In the genomic region with DNA sequence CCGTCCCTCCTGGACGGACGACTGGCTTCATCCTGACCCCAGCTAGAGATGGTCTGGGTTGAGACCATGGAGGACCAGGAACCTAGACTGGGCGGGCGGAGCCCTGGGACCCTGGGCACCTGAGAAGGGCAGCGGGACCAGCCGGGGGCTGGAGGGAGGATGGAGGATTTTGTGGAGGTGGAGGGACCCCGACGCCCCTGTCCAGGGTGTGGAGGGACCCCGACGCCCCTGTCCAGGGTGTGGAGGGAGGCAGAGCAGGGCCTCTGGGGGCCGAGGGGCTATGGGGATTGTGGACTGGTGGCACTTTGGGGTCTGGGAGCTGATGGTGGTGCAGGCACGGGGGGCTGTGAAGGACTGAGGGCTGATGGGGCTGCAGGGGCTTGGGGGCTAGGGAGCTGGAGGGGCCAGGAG, we compare ENCODE assay signal across 26 cellular contexts. TPM values are rescaled to one million over a fixed set of nuclear protein-coding genes. Genes with fewer than 3 reads are reported as not detected.
DNase-seq lines count a peak whose midpoint lies in the region; ATAC-seq and TF ChIP-seq lines count a peak whose summit lies in the region.
"Had no signal": no experiment of that assay in that cellular context is flagged by ENCODE, and none has a peak within 500 bp of the region (broad histone marks: within the 10 kb centered on the region; RNA-seq: fewer than 3 reads in every experiment).

No MANE protein-coding gene starts in this region.

- intact Hi-C loops in right cardiac atrium (cut with DNase I): no loop called here
- intact Hi-C loops in heart left ventricle (cut with DNase I): no loop called here
- intact Hi-C loops in left lung (cut with DNase I): no loop called here

- TF ChIP-seq CTCF in heart left ventricle (IDR thresholded peaks at IDR 0.05) (no peak), left lung (IDR thresholded peaks at IDR 0.05) (no peak)

- H3K27me3 ChIP-seq in right cardiac atrium (ENCODE audit: control insufficient read depth, insufficient read depth) (no peaks in the 10 kb centered on the region), heart left ventricle (peaks cover 0 to 13% (median 0%) of the 10 kb centered on the region in 9 donors), left lung (peaks cover 3 to 36% of the 10 kb centered on the region in 2 donors), thymus (ENCODE audit: control insufficient read depth, insufficient read depth) (no peaks in the 10 kb centered on the region)
- H3K27me3 ChIP-seq: ascending aorta, cardiac muscle cell, Peyer's patch, upper lobe of left lung had no signal

- no peak overlapping the region for H3K4me3 ChIP-seq in right cardiac atrium (ENCODE audit: low read length)
- no peak overlapping the region for H3K4me3 ChIP-seq in heart left ventricle
- H3K4me3 ChIP-seq in left lung: no peak overlapping the region
- H3K4me3 ChIP-seq in thymus (ENCODE audit: low read length): peak overlapping the region; percentile 11
- H3K4me3 ChIP-seq: ascending aorta, cardiac muscle cell, Peyer's patch, upper lobe of left lung had no signal

- no peaks in the 10 kb centered on the region for H3K36me3 ChIP-seq in heart left ventricle
- H3K36me3 ChIP-seq in KOPT-K1 (ENCODE audit: insufficient read depth, low read length): 0 out of 2 replicates have a peak, but pooled peaks cover 5% of the 10 kb centered on the region
- no peaks in the 10 kb centered on the region for H3K36me3 ChIP-seq in left lung
- H3K36me3 ChIP-seq in thymus (ENCODE audit: control insufficient read depth, insufficient read depth): peaks cover 3% of the 10 kb centered on the region
- H3K36me3 ChIP-seq: ascending aorta, cardiac muscle cell, Peyer's patch had no signal

- ATAC-seq in right cardiac atrium: no peak
- ATAC-seq in heart left ventricle: no peak
- no peak for ATAC-seq in left lung
- no peak for ATAC-seq in GM18519 (IDR thresholded peaks at IDR 0.05; ENCODE audit: low FRiP score, unreplicated experiment)
- no peak for ATAC-seq in HG03439 (IDR thresholded peaks at IDR 0.05; ENCODE audit: unreplicated experiment)

- no peaks in the 10 kb centered on the region for H3K9me3 ChIP-seq in right cardiac atrium (ENCODE audit: control insufficient read depth, low read length)
- no peaks in the 10 kb centered on the region for H3K9me3 ChIP-seq in heart left ventricle
- H3K9me3 ChIP-seq in KOPT-K1 (ENCODE audit: insufficient read depth, low read length, poor library complexity, severe bottlenecking): no peaks in the 10 kb centered on the region
- H3K9me3 ChIP-seq in left lung: no peaks in the 10 kb centered on the region
- no peaks in the 10 kb centered on the region for H3K9me3 ChIP-seq in thymus (ENCODE audit: control insufficient read depth)
- H3K9me3 ChIP-seq: ascending aorta, Peyer's patch, upper lobe of left lung had no signal

- no peak overlapping the region for H3K27ac ChIP-seq in right cardiac atrium (ENCODE audit: low read length)
- no peak overlapping the region for H3K27ac ChIP-seq in heart left ventricle
- peak overlapping the region; percentile 19 for H3K27ac ChIP-seq in KOPT-K1 (ENCODE audit: low read depth, low read length, poor library complexity, severe bottlenecking)
- no peak overlapping the region for H3K27ac ChIP-seq in left lung
- peak overlapping the region; percentile 70 for H3K27ac ChIP-seq in thymus (ENCODE audit: low read depth)
- H3K27ac ChIP-seq: ascending aorta, C4-2B, cardiac muscle cell, Peyer's patch, upper lobe of left lung had no signal

- no peaks in the 10 kb centered on the region for H3K4me1 ChIP-seq in right cardiac atrium (ENCODE audit: control insufficient read depth, insufficient read depth, low read length)
- H3K4me1 ChIP-seq in heart left ventricle: peaks cover 0 to 22% (median 9%) of the 10 kb centered on the region in 12 donors
- peaks cover 0 to 12% of the 10 kb centered on the region in 2 donors for H3K4me1 ChIP-seq in left lung
- peaks cover 34% of the 10 kb centered on the region for H3K4me1 ChIP-seq in thymus (ENCODE audit: control insufficient read depth, insufficient read depth, low read length)
- H3K4me1 ChIP-seq: ascending aorta had no signal

- no peak for TF ChIP-seq POLR2A in heart left ventricle (IDR thresholded peaks at IDR 0.05)

- DNase-seq in right cardiac atrium (peak in 2 of 3 donors; percentile 11 to 52), heart left ventricle (no peak), left lung (peak; percentile 28 to 69), HCEC 1CT (no peak)
- DNase-seq: activated B cell treated with CpG ODN at 0.5 μM for 24 hours; activated CD4-positive, alpha-beta T cell treated with anti-CD3 and anti-CD28 coated beads, Interleukin-2, amount 50 U/mL, for 1 hour; DND-41; effector memory CD8-positive, alpha-beta T cell; GF-D8; immature natural killer cell; NCI-H1048; NCI-H2107; NCI-H446; NCI-H748 treated with DMSO at 0.1 percent for 48 hours; stimulated activated CD4-positive, alpha-beta T cell treated with anti-CD3 and anti-CD28 coated beads, Interleukin-4, amount 100 ng/mL, for 24 hours; substantia nigra; T-helper 1 cell had no signal

- 83% methylated on average over 13 of the region's 13 CpGs for WGBS in right cardiac atrium
- WGBS in heart left ventricle, 4 donors: 81 to 90% (median 88%) methylated on average over 11 to 13 of the region's 13 CpGs
- WGBS in thymus: 65% methylated on average over 13 of the region's 13 CpGs

RNA-seq across cellular contexts. Expression of gene GJC2, which starts 7.2 kb away (rescaled TPM):
- total RNA-seq in right cardiac atrium: 1 to 10 TPM; 1.2 to 2.2 (median 1.7) TPM
- 1.3 TPM for polyA plus RNA-seq in right cardiac atrium
- total RNA-seq in heart left ventricle: 1 to 10 TPM in 3 of 9 donors, under 1 TPM in 6; 0.40 to 3.8 (median 0.88) TPM
- under 1 TPM; 0.61 to 0.78 TPM for polyA plus RNA-seq in heart left ventricle
- total RNA-seq in left lung: 1 to 10 TPM; 2.3 to 4.9 TPM
- polyA plus RNA-seq in thymus: 1.2 TPM
- polyA plus RNA-seq: immature natural killer cell had no signal

RNA-seq across cellular contexts. Expression of gene IBA57, which starts 8.7 kb away (rescaled TPM):
- total RNA-seq in right cardiac atrium (10 to 100 TPM in 2 of 4 donors, 1 to 10 TPM in 2; 8.3 to 12.0 (median 10.3) TPM), heart left ventricle (10 to 100 TPM in 7 of 9 donors, 1 to 10 TPM in 2; 8.7 to 18.6 (median 12.3) TPM), left lung (10 to 100 TPM; 13.2 to 13.5 TPM)
- polyA plus RNA-seq in right cardiac atrium (4.5 TPM), heart left ventricle (10 to 100 TPM in 1 of 2 donors, 1 to 10 TPM in 1; 4.8 to 11.3 TPM), thymus (1.7 TPM)

RNA-seq across cellular contexts. Expression of gene GUK1, which starts 16.9 kb away (rescaled TPM):
- total RNA-seq in right cardiac atrium (100 to 1,000 TPM; 151 to 202 (median 169) TPM), heart left ventricle (100 to 1,000 TPM; 142 to 290 (median 169) TPM), left lung (100 to 1,000 TPM; 217 to 221 TPM)
- polyA plus RNA-seq in right cardiac atrium (315 TPM), heart left ventricle (100 to 1,000 TPM; 231 to 358 TPM), thymus (370 TPM)

RNA-seq across cellular contexts. Expression of gene MRPL55, which starts 47.8 kb away (rescaled TPM):
- total RNA-seq in right cardiac atrium: 10 to 100 TPM; 51.6 to 56.5 (median 52.8) TPM
- 103 TPM for polyA plus RNA-seq in right cardiac atrium
- 100 to 1,000 TPM in 2 of 9 donors, 10 to 100 TPM in 7; 35.5 to 125 (median 51.2) TPM for total RNA-seq in heart left ventricle
- 100 to 1,000 TPM in 1 of 2 donors, 10 to 100 TPM in 1; 81.5 to 141 TPM for polyA plus RNA-seq in heart left ventricle
- total RNA-seq in left lung: 10 to 100 TPM; 43.0 to 44.2 TPM
- polyA plus RNA-seq in thymus: 96.7 TPM

RNA-seq across cellular contexts. Expression of gene OBSCN, which starts 50.9 kb away (rescaled TPM):
- total RNA-seq in right cardiac atrium (100 to 1,000 TPM; 144 to 196 (median 183) TPM), heart left ventricle (100 to 1,000 TPM; 238 to 460 (median 354) TPM), left lung (10 to 100 TPM; 20.3 to 21.2 TPM)
- polyA plus RNA-seq in right cardiac atrium (234 TPM), heart left ventricle (100 to 1,000 TPM; 155 to 524 TPM), thymus (75.9 TPM)

Comparison
In these comparisons a context has a peak if more than half of its experiments do, and no peak if none do; other contexts are left out.
1. DNase-seq: peak in right cardiac atrium (2 of 3) and left lung (2 of 2); none in heart left ventricle (0 of 5) and HCEC 1CT (single experiment).
2. H3K27ac ChIP-seq: peak in KOPT-K1 (single experiment) and thymus (single experiment); none in right cardiac atrium (single experiment), heart left ventricle (0 of 12) and left lung (0 of 2).